Comparison of ENCODE assay signal across 18 cellular contexts in the genomic region with DNA sequence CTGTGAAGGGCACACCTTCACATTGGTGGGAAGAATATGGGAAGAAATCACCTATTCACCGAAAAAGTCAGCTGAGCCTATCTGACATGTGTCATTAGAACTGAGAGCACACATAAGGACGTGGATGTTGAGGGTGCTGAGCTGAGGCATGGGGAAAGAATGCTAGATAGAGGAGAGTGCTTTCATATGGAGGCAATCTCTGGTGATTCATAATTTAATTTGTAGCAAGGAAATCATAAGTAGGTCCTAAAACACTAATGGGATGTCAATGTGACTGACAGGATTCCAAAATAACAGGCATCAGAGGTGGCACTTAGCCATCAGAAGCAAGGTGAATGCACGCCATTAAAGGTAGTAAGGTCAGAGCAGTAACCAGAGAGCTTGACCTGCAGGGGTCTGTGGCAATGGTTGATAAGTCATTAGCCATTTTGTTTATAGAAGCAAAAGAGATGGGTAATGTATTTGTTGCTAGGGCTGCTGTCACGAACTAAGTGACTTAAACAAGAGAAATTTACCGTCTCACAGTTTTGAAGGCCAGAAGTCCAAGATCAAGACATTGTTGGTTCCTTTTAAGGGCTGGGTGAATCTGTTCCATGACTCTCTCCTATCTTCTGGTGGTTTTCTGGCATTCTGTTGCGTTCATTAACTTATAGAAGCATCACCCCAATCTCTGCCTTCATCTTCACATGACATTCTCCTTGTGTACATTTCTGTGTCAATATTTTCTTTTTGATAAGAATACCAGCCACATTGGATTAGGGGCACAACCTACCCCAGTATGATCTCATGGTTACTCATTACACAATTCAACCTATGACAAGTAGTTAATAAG.
DNase-seq lines count a peak whose midpoint lies in the region; ATAC-seq and TF ChIP-seq lines count a peak whose summit lies in the region.
"Had no signal": no experiment of that assay in that cellular context is flagged by ENCODE, and none has a peak within 500 bp of the region (broad histone marks: within the 10 kb centered on the region; RNA-seq: fewer than 3 reads in every experiment).

No MANE protein-coding gene starts in this region.

- ATAC-seq in foreskin keratinocyte (peak; percentile 58), upper lobe of right lung (no peak)
- ATAC-seq: activated CD4-positive, CD25-positive, alpha-beta regulatory T cell treated with anti-CD3 and anti-CD28 coated beads, Interleukin-2, amount 50 U/mL, for 24 hours; left lobe of liver; right cardiac atrium; T-helper 17 cell had no signal

- H3K9me3 ChIP-seq in upper lobe of right lung = no peaks in the 10 kb centered on the region

- H3K27me3 ChIP-seq in foreskin keratinocyte (no peaks in the 10 kb centered on the region), upper lobe of right lung (no peaks in the 10 kb centered on the region)

- H3K4me1 ChIP-seq in foreskin keratinocyte (no peaks in the 10 kb centered on the region), upper lobe of right lung (no peaks in the 10 kb centered on the region)

- no peak overlapping the region for H3K27ac ChIP-seq in foreskin keratinocyte
- H3K27ac ChIP-seq in upper lobe of right lung = no peak overlapping the region

- H3K4me3 ChIP-seq in upper lobe of right lung = no peak overlapping the region

- intact Hi-C loops in upper lobe of right lung (cut with DNase I) = no loop called here

- TF ChIP-seq CTCF in foreskin keratinocyte (conservative IDR thresholded peaks at IDR 0.05) (no peak), upper lobe of right lung (IDR thresholded peaks at IDR 0.05) (no peak)

- H3K36me3 ChIP-seq in upper lobe of right lung = no peaks in the 10 kb centered on the region

- DNase-seq in AG08395 (ENCODE audit: low spot score) (peak; percentile 52), HCEC 1CT (peak; percentile 71), T1000 (lab: John Stamatoyannopoulos, UW) (peak; percentile 40), foreskin keratinocyte (peak in 1 of 2 donors; percentile 61), upper lobe of right lung (no peak), NCI-H82 (lab: John Stamatoyannopoulos, UW) (no peak)
- DNase-seq in stimulated activated CD4-positive, alpha-beta T cell treated with anti-CD3 and anti-CD28 coated beads, Interleukin-4, amount 100 ng/mL, for 4 hours = no peak
- DNase-seq in activated CD8-positive, alpha-beta memory T cell treated with anti-CD3 and anti-CD28 coated beads, Interleukin-2, amount 50 U/mL, for 4 hours = no peak
- DNase-seq: activated CD8-positive, alpha-beta memory T cell treated with anti-CD3 and anti-CD28 coated beads, Interleukin-2, amount 50 U/mL, for 48 hours; Karpas-422; NCI-H1436; NCI-H2227 treated with DMSO at 0.1 percent for 48 hours; nucleus accumbens; right cardiac atrium; Right ventricle myocardium superior; T-helper 17 cell had no signal

Comparison
In these comparisons a context has a peak if more than half of its experiments do, and no peak if none do; other contexts are left out.
1. DNase-seq: peak in AG08395 (single experiment), HCEC 1CT (single experiment) and T1000 (single experiment); none in stimulated activated CD4-positive, alpha-beta T cell treated with anti-CD3 and anti-CD28 coated beads, Interleukin-4, amount 100 ng/mL, for 4 hours (0 of 2), upper lobe of right lung (single experiment), activated CD8-positive, alpha-beta memory T cell treated with anti-CD3 and anti-CD28 coated beads, Interleukin-2, amount 50 U/mL, for 4 hours (single experiment) and NCI-H82 (single experiment).